In the genomic region with DNA sequence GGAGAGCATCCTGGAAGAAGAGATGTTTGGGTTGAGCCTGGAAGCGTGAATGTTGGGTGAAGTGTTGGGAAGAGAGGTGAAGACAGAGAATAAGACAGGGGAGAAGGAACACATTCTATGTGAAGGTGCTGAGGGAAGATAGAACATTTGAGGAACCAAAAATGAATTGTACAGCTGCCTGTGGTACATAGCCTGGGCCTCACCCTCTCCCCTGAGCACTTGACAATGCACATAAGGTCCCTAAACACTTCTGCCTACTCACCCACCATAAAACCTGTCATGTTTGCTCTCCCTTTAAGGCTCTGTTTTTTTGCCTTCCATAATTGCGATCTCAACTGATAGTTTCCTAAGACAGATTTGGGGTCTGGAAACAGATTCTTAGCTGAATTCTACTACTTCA, we compare ENCODE assay signal across 2 cellular contexts. TPM values are rescaled to one million over a fixed set of nuclear protein-coding genes. Genes with fewer than 3 reads are reported as not detected.
"Had no signal": no experiment of that assay in that cellular context is flagged by ENCODE, and none has a peak within 500 bp of the region (broad histone marks: within the 10 kb centered on the region; RNA-seq: fewer than 3 reads in every experiment).

No MANE protein-coding gene starts in this region.

RNA-seq across cellular contexts. Expression of a gene that starts 25.8 kb away (rescaled TPM):
- total RNA-seq: endothelial cell of umbilical vein, left ventricle myocardium inferior had no signal
